Comparison of ENCODE assay signal across 2 cellular contexts in genomic region chr6:4487538-4487937, GRCh38.
TF ChIP-seq lines count a peak whose summit lies in the region.

No MANE protein-coding gene starts in this region.

TF ChIP-seq in HCT116, 20 proteins besides CTCF, POLR2A, EP300 and RAD21 (continued from another document):
- TF ChIP-seq, protein P1, sequence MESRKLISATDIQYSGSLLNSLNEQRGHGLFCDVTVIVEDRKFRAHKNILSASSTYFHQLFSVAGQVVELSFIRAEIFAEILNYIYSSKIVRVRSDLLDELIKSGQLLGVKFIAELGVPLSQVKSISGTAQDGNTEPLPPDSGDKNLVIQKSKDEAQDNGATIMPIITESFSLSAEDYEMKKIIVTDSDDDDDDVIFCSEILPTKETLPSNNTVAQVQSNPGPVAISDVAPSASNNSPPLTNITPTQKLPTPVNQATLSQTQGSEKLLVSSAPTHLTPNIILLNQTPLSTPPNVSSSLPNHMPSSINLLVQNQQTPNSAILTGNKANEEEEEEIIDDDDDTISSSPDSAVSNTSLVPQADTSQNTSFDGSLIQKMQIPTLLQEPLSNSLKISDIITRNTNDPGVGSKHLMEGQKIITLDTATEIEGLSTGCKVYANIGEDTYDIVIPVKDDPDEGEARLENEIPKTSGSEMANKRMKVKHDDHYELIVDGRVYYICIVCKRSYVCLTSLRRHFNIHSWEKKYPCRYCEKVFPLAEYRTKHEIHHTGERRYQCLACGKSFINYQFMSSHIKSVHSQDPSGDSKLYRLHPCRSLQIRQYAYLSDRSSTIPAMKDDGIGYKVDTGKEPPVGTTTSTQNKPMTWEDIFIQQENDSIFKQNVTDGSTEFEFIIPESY (IDR thresholded peaks at IDR 0.05; ENCODE audit: extremely low read depth, insufficient replicate concordance, low read length): no peak
- TF ChIP-seq CBX3 (IDR thresholded peaks at IDR 0.05; ENCODE audit: low read depth) (peak; percentile 91), CEBPB (IDR thresholded peaks at IDR 0.05; ENCODE audit: low read depth) (0 out of 2 replicates have a peak, but pooled peaks have one; percentile 33), POLR2AphosphoS5 (IDR thresholded peaks at IDR 0.05; ENCODE audit: low read depth, low read length) (peak; percentile 59; the same call in 1 of the 2 replicates), ATF3 (IDR thresholded peaks at IDR 0.05) (peak; percentile 61; the same call in 1 of the 2 replicates), SRF (IDR thresholded peaks at IDR 0.05; ENCODE audit: low read depth) (peak; percentile 90), ZFX (IDR thresholded peaks at IDR 0.05) (no peak), SP1 (IDR thresholded peaks at IDR 0.05; ENCODE audit: low read depth) (peak; percentile 87), JUND (IDR thresholded peaks at IDR 0.05) (peak; percentile 97)

TF ChIP-seq in HepG2, 621 proteins besides CTCF, POLR2A, EP300 and RAD21 (continued from another document):
- TF ChIP-seq PATZ1 (CRISPR knock-in tag; IDR thresholded peaks at IDR 0.05): no peak
- TF ChIP-seq FOSL2 (CRISPR knock-in tag; IDR thresholded peaks at IDR 0.05): peak; percentile 78
- no peak for TF ChIP-seq ZBTB10 (CRISPR knock-in tag; IDR thresholded peaks at IDR 0.05; ENCODE audit: borderline replicate concordance)
- TF ChIP-seq NPAS2 (CRISPR knock-in tag; IDR thresholded peaks at IDR 0.05; ENCODE audit: borderline replicate concordance): no peak
- no peak for TF ChIP-seq ELF4 (CRISPR knock-in tag; IDR thresholded peaks at IDR 0.05; ENCODE audit: borderline replicate concordance)
- TF ChIP-seq, protein P2, sequence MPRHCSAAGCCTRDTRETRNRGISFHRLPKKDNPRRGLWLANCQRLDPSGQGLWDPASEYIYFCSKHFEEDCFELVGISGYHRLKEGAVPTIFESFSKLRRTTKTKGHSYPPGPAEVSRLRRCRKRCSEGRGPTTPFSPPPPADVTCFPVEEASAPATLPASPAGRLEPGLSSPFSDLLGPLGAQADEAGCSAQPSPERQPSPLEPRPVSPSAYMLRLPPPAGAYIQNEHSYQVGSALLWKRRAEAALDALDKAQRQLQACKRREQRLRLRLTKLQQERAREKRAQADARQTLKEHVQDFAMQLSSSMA (CRISPR knock-in tag; IDR thresholded peaks at IDR 0.05): no peak
- TF ChIP-seq ZBTB37 (CRISPR knock-in tag; IDR thresholded peaks at IDR 0.05): no peak
- no peak for TF ChIP-seq ZNF549 (CRISPR knock-in tag; IDR thresholded peaks at IDR 0.05)
- no peak for TF ChIP-seq HNRNPLL (IDR thresholded peaks at IDR 0.05; ENCODE audit: low read depth, low read length, poor library complexity, severe bottlenecking)
- TF ChIP-seq CENPBD1 (CRISPR knock-in tag; IDR thresholded peaks at IDR 0.05; ENCODE audit: borderline replicate concordance, low read depth): no peak
- TF ChIP-seq PPARG (CRISPR knock-in tag; conservative IDR thresholded peaks at IDR 0.05): no peak
- no peak for TF ChIP-seq ZNF704 (CRISPR knock-in tag; IDR thresholded peaks at IDR 0.05; ENCODE audit: borderline replicate concordance)
- no peak for TF ChIP-seq RBM22 (optimal IDR thresholded peaks at IDR 0.05; ENCODE audit: low read length)
- no peak for TF ChIP-seq ZNF572 (CRISPR knock-in tag; IDR thresholded peaks at IDR 0.05)
- TF ChIP-seq USF2 (IDR thresholded peaks at IDR 0.05; ENCODE audit: low read depth, low read length): no peak
- TF ChIP-seq USF2 (CRISPR knock-in tag; IDR thresholded peaks at IDR 0.05; ENCODE audit: borderline replicate concordance): no peak
- TF ChIP-seq BHLHE40 (IDR thresholded peaks at IDR 0.05; ENCODE audit: low read length): peak; percentile 24; the same call in 1 of the 2 replicates
- TF ChIP-seq, protein P3, sequence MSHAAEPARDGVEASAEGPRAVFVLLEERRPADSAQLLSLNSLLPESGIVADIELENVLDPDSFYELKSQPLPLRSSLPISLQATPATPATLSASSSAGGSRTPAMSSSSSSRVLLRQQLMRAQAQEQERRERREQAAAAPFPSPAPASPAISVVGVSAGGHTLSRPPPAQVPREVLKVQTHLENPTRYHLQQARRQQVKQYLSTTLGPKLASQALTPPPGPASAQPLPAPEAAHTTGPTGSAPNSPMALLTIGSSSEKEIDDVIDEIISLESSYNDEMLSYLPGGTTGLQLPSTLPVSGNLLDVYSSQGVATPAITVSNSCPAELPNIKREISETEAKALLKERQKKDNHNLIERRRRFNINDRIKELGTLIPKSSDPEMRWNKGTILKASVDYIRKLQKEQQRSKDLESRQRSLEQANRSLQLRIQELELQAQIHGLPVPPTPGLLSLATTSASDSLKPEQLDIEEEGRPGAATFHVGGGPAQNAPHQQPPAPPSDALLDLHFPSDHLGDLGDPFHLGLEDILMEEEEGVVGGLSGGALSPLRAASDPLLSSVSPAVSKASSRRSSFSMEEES (CRISPR knock-in tag; IDR thresholded peaks at IDR 0.05): 0 out of 2 replicates have a peak, but pooled peaks have one; percentile 43
- TF ChIP-seq DZIP1 (CRISPR knock-in tag; IDR thresholded peaks at IDR 0.05): no peak
- no peak for TF ChIP-seq SRSF1 (optimal IDR thresholded peaks at IDR 0.05; ENCODE audit: low read depth, low read length)
- TF ChIP-seq ZFP62 (CRISPR knock-in tag; IDR thresholded peaks at IDR 0.05): no peak
- TF ChIP-seq LRRFIP1 (CRISPR knock-in tag; conservative IDR thresholded peaks at IDR 0.05): no peak
